Comparison of ENCODE assay signal across 22 cellular contexts in genomic region chr18:49168281-49168680, GRCh38.
A peak's percentile ranks its signal among the peaks of the same experiment; 100 is the strongest.
DNase-seq lines count a peak whose midpoint lies in the region; ATAC-seq and TF ChIP-seq lines count a peak whose summit lies in the region.
"Had no signal": no experiment of that assay in that cellular context is flagged by ENCODE, and none has a peak within 500 bp of the region (broad histone marks: within the 10 kb centered on the region; RNA-seq: fewer than 3 reads in every experiment).

No MANE protein-coding gene starts in this region.

- CTCF ChIA-PET in activated CD8-positive, alpha-beta memory T cell treated with anti-CD3 and anti-CD28 coated beads, Interleukin-2, amount 10 ng/mL, durations not matched to agents 7 days and 5 days (lab: Charles Lee) = no interaction called here

- intact Hi-C loops in stomach (cut with DNase I; ENCODE audit: low total_unique reads) = no loop called here
- intact Hi-C loops in psoas muscle (cut with DNase I) = no loop called here

- peaks cover 5 to 16% (median 9%) of the 10 kb centered on the region in 4 donors for H3K4me1 ChIP-seq in stomach
- no peaks in the 10 kb centered on the region for H3K4me1 ChIP-seq in psoas muscle

- peaks cover 44% of the 10 kb centered on the region for H3K4me1 Mint-ChIP-seq in activated CD8-positive, alpha-beta memory T cell treated with anti-CD3 and anti-CD28 coated beads, Interleukin-2, amount 10 ng/mL, durations not matched to agents 7 days and 5 days
- H3K4me1 Mint-ChIP-seq in memory B cell (peaks cover 24% of the 10 kb centered on the region), type B pancreatic cell (ENCODE audit: unreplicated experiment) (peaks cover 9% of the 10 kb centered on the region)
- H3K4me1 Mint-ChIP-seq: brain had no signal

- 50 to 58% (median 54%) methylated on average over 6 of the region's 6 CpGs for WGBS in stomach, 5 donors
- 65 to 72% (median 67%) methylated on average over 6 of the region's 6 CpGs for WGBS in psoas muscle, 3 donors

- H3K36me3 ChIP-seq in stomach (peaks cover 0 to 14% (median 5%) of the 10 kb centered on the region in 4 donors), psoas muscle (ENCODE audit: insufficient read depth in 1 of 2, low read depth in 1 of 2) (peaks cover 0 to 3% of the 10 kb centered on the region in 2 donors)
- H3K36me3 ChIP-seq: upper lobe of right lung had no signal

- H3K36me3 Mint-ChIP-seq in activated CD8-positive, alpha-beta memory T cell treated with anti-CD3 and anti-CD28 coated beads, Interleukin-2, amount 10 ng/mL, durations not matched to agents 7 days and 5 days = peaks cover 22% of the 10 kb centered on the region
- H3K36me3 Mint-ChIP-seq in memory B cell = peaks cover 17% of the 10 kb centered on the region
- peaks cover 6% of the 10 kb centered on the region for H3K36me3 Mint-ChIP-seq in type B pancreatic cell

- TF ChIP-seq EP300 in stomach (IDR thresholded peaks at IDR 0.05) = no peak

- H3K4me3 ChIP-seq in stomach (no peak overlapping the region), psoas muscle (no peak overlapping the region)
- H3K4me3 ChIP-seq: PC-9, upper lobe of right lung had no signal

- no peak for TF ChIP-seq POLR2A in stomach (IDR thresholded peaks at IDR 0.05)

- ATAC-seq in activated CD8-positive, alpha-beta memory T cell treated with anti-CD3 and anti-CD28 coated beads, Interleukin-2, amount 10 ng/mL, durations not matched to agents 7 days and 5 days = no peak
- ATAC-seq in memory B cell (ENCODE audit: low read depth) (no peak), psoas muscle (no peak), HG03521 (IDR thresholded peaks at IDR 0.05; ENCODE audit: unreplicated experiment) (no peak)

- peaks cover 8% of the 10 kb centered on the region for H3K9me3 Mint-ChIP-seq in activated CD8-positive, alpha-beta memory T cell treated with anti-CD3 and anti-CD28 coated beads, Interleukin-2, amount 10 ng/mL, durations not matched to agents 7 days and 5 days (ENCODE audit: low read depth)
- H3K9me3 Mint-ChIP-seq in memory B cell = peaks cover 5% of the 10 kb centered on the region
- peaks cover 10% of the 10 kb centered on the region for H3K9me3 Mint-ChIP-seq in type B pancreatic cell

- H3K9me3 ChIP-seq in stomach = peaks cover 0 to 8% (median 7%) of the 10 kb centered on the region in 4 donors
- H3K9me3 ChIP-seq in psoas muscle = peaks cover 8% of the 10 kb centered on the region
- H3K9me3 ChIP-seq: upper lobe of right lung had no signal

- no peak for DNase-seq in activated CD8-positive, alpha-beta memory T cell treated with anti-CD3 and anti-CD28 coated beads, Interleukin-2, amount 10 ng/mL, durations not matched to agents 7 days and 5 days
- DNase-seq in activated CD8-positive, alpha-beta memory T cell treated with anti-CD3 and anti-CD28 coated beads, Interleukin-2, amount 50 U/mL, for 48 hours = no peak
- DNase-seq in memory B cell (ENCODE audit: low spot score in 2 of 2) (no peak), type B pancreatic cell (ENCODE audit: extremely low spot score, unreplicated experiment) (no peak), stomach (no peak), psoas muscle (no peak)
- DNase-seq: 8988T, activated B cell treated with CpG ODN at 0.5 μM for 24 hours, dermis blood vessel endothelial cell, foreskin fibroblast, Karpas-422, NCI-H1092, NCI-H2081 treated with DMSO at 0.1 percent for 48 hours, NCI-H526, PC-9, upper lobe of right lung had no signal

- peak overlapping the region; percentile 45 for H3K27ac Mint-ChIP-seq in activated CD8-positive, alpha-beta memory T cell treated with anti-CD3 and anti-CD28 coated beads, Interleukin-2, amount 10 ng/mL, durations not matched to agents 7 days and 5 days
- H3K27ac Mint-ChIP-seq in memory B cell (peak overlapping the region; percentile 76), type B pancreatic cell (peak overlapping the region; percentile 10)
- H3K27ac Mint-ChIP-seq: activated naive CD4-positive, alpha-beta T cell treated with anti-CD3 and anti-CD28 coated beads, Interleukin-2, amount 50 U/mL, for 24 hours; B cell; brain had no signal

- H3K27me3 ChIP-seq in stomach (no peaks in the 10 kb centered on the region), psoas muscle (ENCODE audit: insufficient read depth in 3 of 3, low read length in 2 of 3) (no peaks in the 10 kb centered on the region)
- H3K27me3 ChIP-seq: upper lobe of right lung had no signal

- H3K27me3 Mint-ChIP-seq in activated CD8-positive, alpha-beta memory T cell treated with anti-CD3 and anti-CD28 coated beads, Interleukin-2, amount 10 ng/mL, durations not matched to agents 7 days and 5 days = no peaks in the 10 kb centered on the region
- H3K27me3 Mint-ChIP-seq in memory B cell (no peaks in the 10 kb centered on the region), type B pancreatic cell (no peaks in the 10 kb centered on the region)
- H3K27me3 Mint-ChIP-seq: activated B cell treated with CpG ODN at 0.5 μM for 24 hours; activated CD4-positive, alpha-beta memory T cell treated with anti-CD3 and anti-CD28 coated beads, Interleukin-2, amount 10 ng/mL, durations not matched to agents 7 days and 5 days; activated naive CD4-positive, alpha-beta T cell treated with anti-CD3 and anti-CD28 coated beads, Interleukin-2, amount 50 U/mL, for 24 hours; B cell; brain had no signal

- peak overlapping the region; percentile 51 for H3K4me3 Mint-ChIP-seq in activated CD8-positive, alpha-beta memory T cell treated with anti-CD3 and anti-CD28 coated beads, Interleukin-2, amount 10 ng/mL, durations not matched to agents 7 days and 5 days
- H3K4me3 Mint-ChIP-seq in memory B cell (no peak overlapping the region), type B pancreatic cell (no peak overlapping the region)
- H3K4me3 Mint-ChIP-seq: brain had no signal

- TF ChIP-seq CTCF in VCaP (conservative IDR thresholded peaks at IDR 0.05) (no peak), type B pancreatic cell (conservative IDR thresholded peaks at IDR 0.05) (no peak), stomach (IDR thresholded peaks at IDR 0.05) (no peak), psoas muscle (IDR thresholded peaks at IDR 0.05) (no peak)

- peak overlapping the region; percentile 40; the same call in 1 of the 2 replicates for H3K27ac ChIP-seq in VCaP
- no peak overlapping the region for H3K27ac ChIP-seq in stomach
- H3K27ac ChIP-seq in psoas muscle = no peak overlapping the region
- H3K27ac ChIP-seq: PC-9, upper lobe of right lung had no signal

Comparison
In these comparisons a context has a peak if more than half of its experiments do, and no peak if none do; other contexts are left out.
1. H3K27ac Mint-ChIP-seq: peak in every context shown above with its lines; median percentile 76 in memory B cell; 45 in activated CD8-positive, alpha-beta memory T cell treated with anti-CD3 and anti-CD28 coated beads, Interleukin-2, amount 10 ng/mL, durations not matched to agents 7 days and 5 days; 10 in type B pancreatic cell.